Comparison of ENCODE assay signal across 8 cellular contexts in genomic region chr6:73129653-73130443, GRCh38.
A peak's percentile ranks its signal among the peaks of the same experiment; 100 is the strongest.
DNase-seq lines count a peak whose midpoint lies in the region; ATAC-seq and TF ChIP-seq lines count a peak whose summit lies in the region.

No MANE protein-coding gene starts in this region.

- H3K4me3 Mint-ChIP-seq in CD8-positive, alpha-beta T cell = peak overlapping the region; percentile 16
- H3K4me3 Mint-ChIP-seq in endothelial cell (ENCODE audit: unreplicated experiment) = no peak overlapping the region

- no peak overlapping the region for H3K27ac ChIP-seq in CD8-positive, alpha-beta T cell (ENCODE audit: low read depth, low read length)

- intact Hi-C loops in CD8-positive, alpha-beta T cell (cut with DNase I, micrococcal nuclease) = loop anchor here (1.0 to 5.0 kb wide), 7 partner anchors 196 to 718 kb away; no protein-coding TSS in a partner anchor

- peaks cover 9% of the 10 kb centered on the region for H3K36me3 Mint-ChIP-seq in CD8-positive, alpha-beta T cell
- no peaks in the 10 kb centered on the region for H3K36me3 Mint-ChIP-seq in endothelial cell (ENCODE audit: low read depth, unreplicated experiment)

- H3K27me3 ChIP-seq in CD8-positive, alpha-beta T cell (ENCODE audit: insufficient read depth, low read length) = no peaks in the 10 kb centered on the region

- POLR2A ChIA-PET in CD8-positive, alpha-beta T cell (lab: Charles Lee) = interaction anchor here (0.6 to 1.0 kb wide), 3 partner anchors 510 to 715 kb away, joined by 3 read pairs; no protein-coding TSS in a partner anchor

- no peaks in the 10 kb centered on the region for H3K9me3 Mint-ChIP-seq in CD8-positive, alpha-beta T cell
- no peaks in the 10 kb centered on the region for H3K9me3 Mint-ChIP-seq in endothelial cell (ENCODE audit: unreplicated experiment)

- H3K36me3 ChIP-seq in CD8-positive, alpha-beta T cell (ENCODE audit: insufficient read depth, low read length) = no peaks in the 10 kb centered on the region

- H3K4me3 ChIP-seq in CD8-positive, alpha-beta T cell (ENCODE audit: low read depth, low read length) = no peak overlapping the region

- TF ChIP-seq CTCF in CD8-positive, alpha-beta T cell (IDR thresholded peaks at IDR 0.05) = peak; percentile 94
- TF ChIP-seq CTCF in endothelial cell (IDR thresholded peaks at IDR 0.05; ENCODE audit: unreplicated experiment) = peak; percentile 97

- peaks cover 4% of the 10 kb centered on the region for H3K4me1 Mint-ChIP-seq in CD8-positive, alpha-beta T cell (ENCODE audit: low read depth)
- no peaks in the 10 kb centered on the region for H3K4me1 Mint-ChIP-seq in endothelial cell (ENCODE audit: unreplicated experiment)

- no peaks in the 10 kb centered on the region for H3K9me3 ChIP-seq in CD8-positive, alpha-beta T cell (ENCODE audit: low read length)

- CTCF ChIA-PET in CD8-positive, alpha-beta T cell (lab: Charles Lee) = interaction anchor here (0.7 to 10.9 kb wide), 20 partner anchors 8 to 717 kb away, joined by 3 to 222 read pairs (median 4); partner anchors contain the start of gene KCNQ5

- H3K27me3 Mint-ChIP-seq in CD8-positive, alpha-beta T cell (ENCODE audit: low read depth) = peaks cover 2% of the 10 kb centered on the region
- no peaks in the 10 kb centered on the region for H3K27me3 Mint-ChIP-seq in endothelial cell (ENCODE audit: unreplicated experiment)

- no peaks in the 10 kb centered on the region for H3K4me1 ChIP-seq in CD8-positive, alpha-beta T cell (ENCODE audit: insufficient read depth, low read length)

- peak; percentile 54 to 89 (median 76) for DNase-seq in CD8-positive, alpha-beta T cell
- DNase-seq in NCI-H748 (lab: John Stamatoyannopoulos, UW; ENCODE audit: unreplicated experiment) = peak; percentile 87
- DNase-seq in activated CD8-positive, alpha-beta memory T cell treated with anti-CD3 and anti-CD28 coated beads for 24 hours = peak; percentile 93
- DNase-seq in endothelial cell (ENCODE audit: low spot score) = peak; percentile 94
- peak; percentile 75 for DNase-seq in mucosa of gallbladder (ENCODE audit: low spot score)
- DNase-seq in stimulated activated CD8-positive, alpha-beta memory T cell treated with anti-CD3 and anti-CD28 coated beads, Interleukin-4, amount 100 ng/mL, for 48 hours = peak; percentile 93

- ATAC-seq in CD8-positive, alpha-beta T cell = peak; percentile 83
- ATAC-seq in GM19324 (IDR thresholded peaks at IDR 0.05; ENCODE audit: low FRiP score, unreplicated experiment) = peak; percentile 93
- peak; percentile 98 for ATAC-seq in HG03354 (IDR thresholded peaks at IDR 0.05; ENCODE audit: poor library complexity, severe bottlenecking, unreplicated experiment)

- H3K27ac Mint-ChIP-seq in CD8-positive, alpha-beta T cell = no peak overlapping the region
- H3K27ac Mint-ChIP-seq in endothelial cell (ENCODE audit: unreplicated experiment) = no peak overlapping the region
